Comparison of ENCODE assay signal across 1 cellular context in genomic region chr19:11539495-11540365, GRCh38.
TF ChIP-seq lines count a peak whose summit lies in the region.

No MANE protein-coding gene starts in this region.

TF ChIP-seq in K562, 482 proteins besides CTCF, POLR2A, EP300 and RAD21 (continued from another document and continues in another):
- no peak for TF ChIP-seq PHTF2 (CRISPR knock-in tag; IDR thresholded peaks at IDR 0.05)
- no peak for TF ChIP-seq ETV6 (IDR thresholded peaks at IDR 0.05; ENCODE audit: borderline replicate concordance in 1 of 2, low read depth in 2 of 2, low read length in 1 of 2)
- TF ChIP-seq ETV6 (CRISPR knock-in tag; IDR thresholded peaks at IDR 0.05; ENCODE audit: borderline replicate concordance): no peak
- no peak for TF ChIP-seq ZFPM2 (CRISPR knock-in tag; IDR thresholded peaks at IDR 0.05)
- peak; percentile 56 for TF ChIP-seq SMAD4 (CRISPR knock-in tag; conservative IDR thresholded peaks at IDR 0.05)
- no peak for TF ChIP-seq ZNF76 (CRISPR knock-in tag; IDR thresholded peaks at IDR 0.05; ENCODE audit: borderline replicate concordance)
- peak; percentile 53; the same call in 1 of the 2 replicates for TF ChIP-seq PHF8 (IDR thresholded peaks at IDR 0.05; ENCODE audit: borderline replicate concordance, low read length)
- TF ChIP-seq KDM5B (IDR thresholded peaks at IDR 0.05; ENCODE audit: insufficient replicate concordance, low read depth, low read length): no peak
- no peak for TF ChIP-seq HDGF (IDR thresholded peaks at IDR 0.05)
- TF ChIP-seq ZC3H8 (IDR thresholded peaks at IDR 0.05): no peak
- no peak for TF ChIP-seq U2AF1 (optimal IDR thresholded peaks at IDR 0.05; ENCODE audit: low read depth, low read length)
- TF ChIP-seq HINFP (tag; conservative IDR thresholded peaks at IDR 0.05; ENCODE audit: low read depth): no peak
- no peak for TF ChIP-seq ZNF586 (CRISPR knock-in tag; conservative IDR thresholded peaks at IDR 0.05)
- no peak for TF ChIP-seq ZFP30 (CRISPR knock-in tag; IDR thresholded peaks at IDR 0.05; ENCODE audit: borderline replicate concordance)
- no peak for TF ChIP-seq HNRNPL (IDR thresholded peaks at IDR 0.05; ENCODE audit: low read depth, low read length)
- no peak for TF ChIP-seq ZNF347 (CRISPR knock-in tag; IDR thresholded peaks at IDR 0.05; ENCODE audit: low read depth)
- TF ChIP-seq SREBF2 (CRISPR knock-in tag; IDR thresholded peaks at IDR 0.05): no peak
- TF ChIP-seq ZNF449 (CRISPR knock-in tag; IDR thresholded peaks at IDR 0.05): no peak
- peak; percentile 66 for TF ChIP-seq PCBP1 (IDR thresholded peaks at IDR 0.05; ENCODE audit: low read depth, low read length, poor library complexity, severe bottlenecking)
- no peak for TF ChIP-seq ASH1L (IDR thresholded peaks at IDR 0.05; ENCODE audit: borderline replicate concordance, low read depth, partially characterized antibody)
- no peak for TF ChIP-seq CCAR2 (IDR thresholded peaks at IDR 0.05; ENCODE audit: low read depth, low read length)
- no peak for TF ChIP-seq DMBX1 (CRISPR knock-in tag; IDR thresholded peaks at IDR 0.05; ENCODE audit: borderline replicate concordance)
- no peak for TF ChIP-seq SIN3A (IDR thresholded peaks at IDR 0.05; ENCODE audit: borderline replicate concordance in 2 of 2, control insufficient read depth in 1 of 2, low read depth in 2 of 2, low read length in 2 of 2)
- no peak for TF ChIP-seq SLC30A9 (CRISPR knock-in tag; IDR thresholded peaks at IDR 0.05)
- TF ChIP-seq GATA2 (CRISPR knock-in tag; IDR thresholded peaks at IDR 0.05): no peak
- no peak for TF ChIP-seq ZKSCAN1 (IDR thresholded peaks at IDR 0.05; ENCODE audit: low read depth, low read length)
- TF ChIP-seq BACH1 (tag; IDR thresholded peaks at IDR 0.05): no peak
- TF ChIP-seq CREB3L1 (IDR thresholded peaks at IDR 0.05; ENCODE audit: borderline replicate concordance, low read depth): no peak
- TF ChIP-seq PPARD (CRISPR knock-in tag; IDR thresholded peaks at IDR 0.05): no peak
- TF ChIP-seq CTCFL (IDR thresholded peaks at IDR 0.05; ENCODE audit: borderline replicate concordance, insufficient read depth, low read depth, low read length, poor library complexity, severe bottlenecking): no peak
- TF ChIP-seq ZNF174 (CRISPR knock-in tag; IDR thresholded peaks at IDR 0.05): no peak
- no peak for TF ChIP-seq KLF10 (CRISPR knock-in tag; IDR thresholded peaks at IDR 0.05)
- TF ChIP-seq USF2 (CRISPR knock-in tag; IDR thresholded peaks at IDR 0.05): no peak
- no peak for TF ChIP-seq ATF2 (CRISPR knock-in tag; IDR thresholded peaks at IDR 0.05)
- no peak for TF ChIP-seq C11orf30 (IDR thresholded peaks at IDR 0.05; ENCODE audit: low read depth)
- peak; percentile 33 to 57; a peak in 3 of 4 replicates for TF ChIP-seq KDM1A (IDR thresholded peaks at IDR 0.05)
- 0 out of 2 replicates have a peak, but pooled peaks have one; percentile 42 for TF ChIP-seq KAT7 (CRISPR knock-in tag; IDR thresholded peaks at IDR 0.05; ENCODE audit: borderline replicate concordance)
- TF ChIP-seq MGA (IDR thresholded peaks at IDR 0.05): no peak
- TF ChIP-seq STAT6 (CRISPR knock-in tag; IDR thresholded peaks at IDR 0.05): no peak
